In genomic region chr12:92142251-92142896, GRCh38 we compare ENCODE assay signal across 8 cellular contexts. TPM values are rescaled to one million over a fixed set of nuclear protein-coding genes. Genes with fewer than 3 reads are reported as not detected.
DNase-seq lines count a peak whose midpoint lies in the region; TF ChIP-seq lines count a peak whose summit lies in the region.

No MANE protein-coding gene starts in this region.

- no peak overlapping the region for H2AFZ ChIP-seq in OCI-LY3 (ENCODE audit: low read depth, low read length)

- no peaks in the 10 kb centered on the region for H3K9me3 ChIP-seq in OCI-LY3 (ENCODE audit: insufficient read depth, low read length)

- no peaks in the 10 kb centered on the region for H3K9me3 Mint-ChIP-seq in progenitor cell of endocrine pancreas (ENCODE audit: low read depth)

- H3K27me3 ChIP-seq in OCI-LY3 (ENCODE audit: low read depth, low read length), result no peaks in the 10 kb centered on the region

- peaks cover 75% of the 10 kb centered on the region for H3K36me3 ChIP-seq in OCI-LY3 (replicated peaks; ENCODE audit: low read depth, low read length)

- H3K4me3 ChIP-seq in GM12864 (ENCODE audit: low read depth, low read length), result peak overlapping the region; percentile 99
- peak overlapping the region; percentile 96 for H3K4me3 ChIP-seq in OCI-LY3 (ENCODE audit: low read length)

- peaks cover 41% of the 10 kb centered on the region for H3K4me1 Mint-ChIP-seq in progenitor cell of endocrine pancreas (ENCODE audit: low read depth)

- peak overlapping the region; percentile 96 for H3K9ac ChIP-seq in OCI-LY3 (ENCODE audit: low read length)

- H3K27ac ChIP-seq in OCI-LY3 (ENCODE audit: low read length) (peak overlapping the region; percentile 86), epithelial cell of prostate (peak overlapping the region; percentile 98)

- TF ChIP-seq CTCF in GM12864 (IDR thresholded peaks at IDR 0.05; ENCODE audit: low read depth, low read length, missing control alignments) (no peak), OCI-LY3 (IDR thresholded peaks at IDR 0.05; ENCODE audit: low read depth, low read length) (no peak), progenitor cell of endocrine pancreas (IDR thresholded peaks at IDR 0.05; ENCODE audit: unreplicated experiment) (no peak)

- H3K4me2 ChIP-seq in OCI-LY3 (ENCODE audit: low read length), result peak overlapping the region; percentile 93

- DNase-seq in GM12864 (ENCODE audit: low read depth) (no peak), epithelial cell of prostate (ENCODE audit: low read depth, low spot score) (no peak), progenitor cell of endocrine pancreas (ENCODE audit: low spot score, unreplicated experiment) (no peak), DMS 273 treated with DMSO at 0.1 percent for 48 hours (lab: John Stamatoyannopoulos, UW) (no peak), NCI-H526 treated with DMSO at 0.1 percent for 48 hours (lab: John Stamatoyannopoulos, UW) (no peak), HPDE6-E6E7 (ENCODE audit: extremely low spot score) (no peak), DMS153 treated with DMSO at 0.1 percent for 48 hours (lab: John Stamatoyannopoulos, UW; ENCODE audit: unreplicated experiment) (no peak)

- H3K27me3 Mint-ChIP-seq in progenitor cell of endocrine pancreas, result no peaks in the 10 kb centered on the region

- H3K36me3 Mint-ChIP-seq in progenitor cell of endocrine pancreas (ENCODE audit: insufficient read depth), result peaks cover 53% of the 10 kb centered on the region

- H3K27ac Mint-ChIP-seq in progenitor cell of endocrine pancreas, result peak overlapping the region; percentile 98

- H3K4me1 ChIP-seq in OCI-LY3 (ENCODE audit: low read length), result peaks cover 29% of the 10 kb centered on the region

- peak overlapping the region; percentile 90 for H3K4me3 Mint-ChIP-seq in progenitor cell of endocrine pancreas (ENCODE audit: low read depth)

- peaks cover 97% of the 10 kb centered on the region for H3K79me2 ChIP-seq in OCI-LY3 (ENCODE audit: low read length)

- peaks cover 80% of the 10 kb centered on the region for H4K20me1 ChIP-seq in OCI-LY3 (ENCODE audit: insufficient read depth, low read length)

RNA-seq across cellular contexts. Expression of gene BTG1, which starts 3.3 kb away (rescaled TPM):
- total RNA-seq in progenitor cell of endocrine pancreas, result 162 and 164 TPM in 2 replicates
